1 cellular context compared by ENCODE assay signal in the genomic region with DNA sequence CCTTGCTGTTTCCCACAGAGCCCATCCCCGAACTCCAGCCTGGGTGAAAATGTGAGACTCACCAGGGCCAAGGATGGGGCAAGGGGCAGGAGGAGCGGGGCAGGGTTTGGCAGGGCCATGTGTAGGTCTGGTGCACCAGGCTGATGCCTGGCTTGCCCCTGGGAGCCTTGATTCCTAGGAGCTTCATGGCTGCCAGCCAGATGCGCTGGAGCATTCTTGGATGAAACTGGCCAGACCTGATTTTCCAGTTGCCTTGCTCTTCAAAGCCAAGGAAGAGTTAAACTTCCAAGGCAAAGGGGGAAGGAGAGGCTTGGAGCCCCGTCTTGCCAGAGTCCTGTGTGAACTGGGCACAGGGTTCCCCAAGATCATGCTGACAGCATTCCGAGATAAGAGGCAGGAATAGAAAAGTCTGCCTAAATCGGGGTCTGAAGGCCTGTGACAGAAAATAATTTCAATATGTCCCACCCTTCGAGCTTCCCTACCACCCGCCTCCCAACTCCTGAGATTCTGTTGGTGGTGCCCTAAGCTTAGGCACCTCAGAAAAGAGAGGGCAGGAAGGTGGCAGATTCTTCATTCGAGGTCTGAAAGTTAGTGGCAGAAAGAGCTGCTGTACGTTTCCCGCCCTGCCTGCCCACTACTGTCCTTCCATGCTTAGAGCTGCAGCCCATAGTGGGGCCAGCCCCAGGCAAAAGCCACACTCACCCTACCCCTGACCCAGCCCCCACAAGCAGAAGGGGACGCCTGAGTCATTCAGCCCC.
TF ChIP-seq lines count a peak whose summit lies in the region.

No MANE protein-coding gene starts in this region.

TF ChIP-seq in H1, 55 proteins besides CTCF, POLR2A, EP300 and RAD21 (continued from another document):
- TF ChIP-seq SP1 (IDR thresholded peaks at IDR 0.05; ENCODE audit: low read depth, low read length) (peak; percentile 89), SIN3A (conservative IDR thresholded peaks at IDR 0.05 in 1 of 2, IDR thresholded peaks at IDR 0.05 in 1 of 2; ENCODE audit: low read depth in 1 of 2, low read length in 2 of 2) (no peak), YY1 (IDR thresholded peaks at IDR 0.05; ENCODE audit: low read depth, low read length) (peak; percentile 86), RXRA (IDR thresholded peaks at IDR 0.05; ENCODE audit: insufficient read depth, low read depth, low read length) (no peak), SAP30 (IDR thresholded peaks at IDR 0.05; ENCODE audit: insufficient read depth, insufficient replicate concordance, low read length) (no peak), KDM1A (IDR thresholded peaks at IDR 0.05; ENCODE audit: borderline replicate concordance, low read length) (no peak), TEAD4 (IDR thresholded peaks at IDR 0.05; ENCODE audit: low read depth, low read length) (peak; percentile 55; the same call in 1 of the 2 replicates), ASH2L (IDR thresholded peaks at IDR 0.05; ENCODE audit: low read length) (peak; percentile 80), TCF12 (IDR thresholded peaks at IDR 0.05; ENCODE audit: low read depth, low read length) (peak; percentile 80; the same call in 1 of the 2 replicates), CHD2 (IDR thresholded peaks at IDR 0.05; ENCODE audit: low read length) (0 out of 2 replicates have a peak, but pooled peaks have one; percentile 6), CREB1 (IDR thresholded peaks at IDR 0.05) (no peak), KDM4A (IDR thresholded peaks at IDR 0.05; ENCODE audit: low read depth, low read length, severe bottlenecking) (no peak)
- TF ChIP-seq, protein P1, sequence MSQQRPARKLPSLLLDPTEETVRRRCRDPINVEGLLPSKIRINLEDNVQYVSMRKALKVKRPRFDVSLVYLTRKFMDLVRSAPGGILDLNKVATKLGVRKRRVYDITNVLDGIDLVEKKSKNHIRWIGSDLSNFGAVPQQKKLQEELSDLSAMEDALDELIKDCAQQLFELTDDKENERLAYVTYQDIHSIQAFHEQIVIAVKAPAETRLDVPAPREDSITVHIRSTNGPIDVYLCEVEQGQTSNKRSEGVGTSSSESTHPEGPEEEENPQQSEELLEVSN (IDR thresholded peaks at IDR 0.05) = peak; percentile 73
- TF ChIP-seq, protein P2, sequence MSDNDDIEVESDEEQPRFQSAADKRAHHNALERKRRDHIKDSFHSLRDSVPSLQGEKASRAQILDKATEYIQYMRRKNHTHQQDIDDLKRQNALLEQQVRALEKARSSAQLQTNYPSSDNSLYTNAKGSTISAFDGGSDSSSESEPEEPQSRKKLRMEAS (IDR thresholded peaks at IDR 0.05) = no peak
TF ChIP-seq in H1: peak in this region for 8.
